In the genomic region with DNA sequence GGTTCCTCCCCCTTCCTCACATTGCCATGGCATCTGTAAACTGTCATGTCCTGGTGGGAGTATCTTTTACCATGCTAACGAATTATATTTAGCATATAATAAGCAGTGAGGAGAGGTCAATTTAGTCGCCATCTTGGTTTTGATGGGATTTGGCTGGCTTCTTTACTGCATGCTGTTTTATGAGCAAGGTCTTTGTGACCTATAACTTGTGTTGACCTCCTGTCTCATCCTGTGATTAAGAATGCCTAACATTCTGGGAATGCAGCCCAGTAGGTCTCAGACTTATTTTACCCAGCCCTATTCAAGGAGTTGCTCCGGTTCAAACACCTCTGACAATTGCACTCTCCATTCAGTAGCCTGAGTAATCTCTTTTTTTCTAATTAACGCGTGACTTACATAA, we compare ENCODE assay signal across 1 cellular context.
TF ChIP-seq lines count a peak whose summit lies in the region.

No MANE protein-coding gene starts in this region.

TF ChIP-seq in Ishikawa, 13 proteins besides CTCF, POLR2A, EP300 and RAD21 (continued from another document):
- TF ChIP-seq, protein P1, sequence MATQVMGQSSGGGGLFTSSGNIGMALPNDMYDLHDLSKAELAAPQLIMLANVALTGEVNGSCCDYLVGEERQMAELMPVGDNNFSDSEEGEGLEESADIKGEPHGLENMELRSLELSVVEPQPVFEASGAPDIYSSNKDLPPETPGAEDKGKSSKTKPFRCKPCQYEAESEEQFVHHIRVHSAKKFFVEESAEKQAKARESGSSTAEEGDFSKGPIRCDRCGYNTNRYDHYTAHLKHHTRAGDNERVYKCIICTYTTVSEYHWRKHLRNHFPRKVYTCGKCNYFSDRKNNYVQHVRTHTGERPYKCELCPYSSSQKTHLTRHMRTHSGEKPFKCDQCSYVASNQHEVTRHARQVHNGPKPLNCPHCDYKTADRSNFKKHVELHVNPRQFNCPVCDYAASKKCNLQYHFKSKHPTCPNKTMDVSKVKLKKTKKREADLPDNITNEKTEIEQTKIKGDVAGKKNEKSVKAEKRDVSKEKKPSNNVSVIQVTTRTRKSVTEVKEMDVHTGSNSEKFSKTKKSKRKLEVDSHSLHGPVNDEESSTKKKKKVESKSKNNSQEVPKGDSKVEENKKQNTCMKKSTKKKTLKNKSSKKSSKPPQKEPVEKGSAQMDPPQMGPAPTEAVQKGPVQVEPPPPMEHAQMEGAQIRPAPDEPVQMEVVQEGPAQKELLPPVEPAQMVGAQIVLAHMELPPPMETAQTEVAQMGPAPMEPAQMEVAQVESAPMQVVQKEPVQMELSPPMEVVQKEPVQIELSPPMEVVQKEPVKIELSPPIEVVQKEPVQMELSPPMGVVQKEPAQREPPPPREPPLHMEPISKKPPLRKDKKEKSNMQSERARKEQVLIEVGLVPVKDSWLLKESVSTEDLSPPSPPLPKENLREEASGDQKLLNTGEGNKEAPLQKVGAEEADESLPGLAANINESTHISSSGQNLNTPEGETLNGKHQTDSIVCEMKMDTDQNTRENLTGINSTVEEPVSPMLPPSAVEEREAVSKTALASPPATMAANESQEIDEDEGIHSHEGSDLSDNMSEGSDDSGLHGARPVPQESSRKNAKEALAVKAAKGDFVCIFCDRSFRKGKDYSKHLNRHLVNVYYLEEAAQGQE (IDR thresholded peaks at IDR 0.05; ENCODE audit: low read depth), result no peak
- TF ChIP-seq YY1 (IDR thresholded peaks at IDR 0.05; ENCODE audit: low read depth) (peak; percentile 78), ZBTB7A (IDR thresholded peaks at IDR 0.05; ENCODE audit: low read depth) (no peak), TCF12 (IDR thresholded peaks at IDR 0.05; ENCODE audit: low read depth) (peak; percentile 70), TAF1 (IDR thresholded peaks at IDR 0.05; ENCODE audit: low read depth) (no peak)
- TF ChIP-seq, protein P2, sequence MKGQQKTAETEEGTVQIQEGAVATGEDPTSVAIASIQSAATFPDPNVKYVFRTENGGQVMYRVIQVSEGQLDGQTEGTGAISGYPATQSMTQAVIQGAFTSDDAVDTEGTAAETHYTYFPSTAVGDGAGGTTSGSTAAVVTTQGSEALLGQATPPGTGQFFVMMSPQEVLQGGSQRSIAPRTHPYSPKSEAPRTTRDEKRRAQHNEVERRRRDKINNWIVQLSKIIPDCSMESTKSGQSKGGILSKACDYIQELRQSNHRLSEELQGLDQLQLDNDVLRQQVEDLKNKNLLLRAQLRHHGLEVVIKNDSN (IDR thresholded peaks at IDR 0.05), result no peak
